ENCODE assay signal across 9 cellular contexts in the genomic region with DNA sequence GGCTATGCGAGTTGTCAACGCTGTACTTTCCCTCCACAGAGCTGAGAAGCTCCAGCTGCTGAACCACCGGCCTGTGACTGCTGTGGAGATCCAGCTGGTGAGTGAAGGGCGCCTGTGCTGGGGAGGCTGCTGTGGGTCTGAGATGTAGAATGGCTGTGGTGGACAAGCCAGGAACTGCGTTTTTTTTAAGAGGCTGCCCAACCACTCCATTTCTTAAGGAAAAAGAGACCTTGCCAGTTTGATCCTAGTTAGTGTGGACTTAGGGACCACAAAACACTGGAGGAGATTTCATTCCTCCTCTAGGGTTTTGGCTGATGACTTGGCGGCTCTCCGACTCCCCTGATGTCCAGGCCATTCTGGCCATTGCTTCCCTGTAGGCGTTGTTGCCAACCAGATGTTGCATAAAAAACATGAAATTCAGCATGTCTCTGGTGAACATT. TPM values are rescaled to one million over a fixed set of nuclear protein-coding genes. Genes with fewer than 3 reads are reported as not detected.
DNase-seq lines count a peak whose midpoint lies in the region; ATAC-seq and TF ChIP-seq lines count a peak whose summit lies in the region.
"Had no signal": no experiment of that assay in that cellular context is flagged by ENCODE, and none has a peak within 500 bp of the region (broad histone marks: within the 10 kb centered on the region; RNA-seq: fewer than 3 reads in every experiment).

No MANE protein-coding gene starts in this region.

- H3K27ac ChIP-seq in 22Rv1 = no peak overlapping the region; the same call in 1 of the 2 replicates
- H3K27ac ChIP-seq: epithelial cell of prostate had no signal

- no peaks in the 10 kb centered on the region for H3K27me3 Mint-ChIP-seq in nephron (ENCODE audit: low read depth)
- H3K27me3 Mint-ChIP-seq in activated naive CD8-positive, alpha-beta T cell treated with anti-CD3 and anti-CD28 coated beads, Interleukin-2, amount 50 U/mL, for 24 hours = no peaks in the 10 kb centered on the region

- peaks cover 73% of the 10 kb centered on the region for H3K4me1 Mint-ChIP-seq in nephron
- peaks cover 25% of the 10 kb centered on the region for H3K4me1 Mint-ChIP-seq in activated naive CD8-positive, alpha-beta T cell treated with anti-CD3 and anti-CD28 coated beads, Interleukin-2, amount 50 U/mL, for 24 hours

- DNase-seq in NCI-H82 treated with DMSO at 0.1 percent for 48 hours (lab: John Stamatoyannopoulos, UW; ENCODE audit: unreplicated experiment) = peak; percentile 2
- DNase-seq in fibroblast of villous mesenchyme (ENCODE audit: low read depth) = peak; percentile 90
- no peak for DNase-seq in NK-92 treated with Interleukin-12 subunit alpha and Interleukin-12 subunit beta, amount 100 ng/mL, for 24 hours (lab: John Stamatoyannopoulos, UW)
- no peak for DNase-seq in stimulated activated CD4-positive, alpha-beta T cell treated with anti-CD3 and anti-CD28 coated beads, Interleukin-4, amount 100 ng/mL, for 24 hours
- no peak for DNase-seq in activated naive CD8-positive, alpha-beta T cell treated with anti-CD3 and anti-CD28 coated beads, Interleukin-2, amount 50 U/mL, for 24 hours

- H3K4me3 Mint-ChIP-seq in nephron = peak overlapping the region in 2 of 3 experiments; percentile 49 to 61
- no peak overlapping the region for H3K4me3 Mint-ChIP-seq in activated naive CD8-positive, alpha-beta T cell treated with anti-CD3 and anti-CD28 coated beads, Interleukin-2, amount 50 U/mL, for 24 hours

- no peaks in the 10 kb centered on the region for H3K9me3 Mint-ChIP-seq in nephron
- no peaks in the 10 kb centered on the region for H3K9me3 Mint-ChIP-seq in activated naive CD8-positive, alpha-beta T cell treated with anti-CD3 and anti-CD28 coated beads, Interleukin-2, amount 50 U/mL, for 24 hours

- H3K27ac Mint-ChIP-seq in nephron = peak overlapping the region; percentile 81 to 98 (median 83)
- H3K27ac Mint-ChIP-seq in activated naive CD8-positive, alpha-beta T cell treated with anti-CD3 and anti-CD28 coated beads, Interleukin-2, amount 50 U/mL, for 24 hours = no peak overlapping the region

- no peak overlapping the region for H3K4me3 ChIP-seq in fibroblast of villous mesenchyme (ENCODE audit: low read depth, low read length)

- H3K36me3 Mint-ChIP-seq in nephron (ENCODE audit: low read depth) = peaks cover 62% of the 10 kb centered on the region
- H3K36me3 Mint-ChIP-seq in activated naive CD8-positive, alpha-beta T cell treated with anti-CD3 and anti-CD28 coated beads, Interleukin-2, amount 50 U/mL, for 24 hours (ENCODE audit: low read depth) = peaks cover 75% of the 10 kb centered on the region

- no peak for ATAC-seq in activated naive CD8-positive, alpha-beta T cell treated with anti-CD3 and anti-CD28 coated beads, Interleukin-2, amount 50 U/mL, for 24 hours
- no peak for ATAC-seq in HG03139 (IDR thresholded peaks at IDR 0.05; ENCODE audit: unreplicated experiment)

- TF ChIP-seq CTCF in 22Rv1 (IDR thresholded peaks at IDR 0.05) = 0 out of 2 replicates have a peak, but pooled peaks have one; percentile 4
- TF ChIP-seq CTCF in fibroblast of villous mesenchyme (IDR thresholded peaks at IDR 0.05; ENCODE audit: insufficient read depth, low read depth, low read length) = no peak
- TF ChIP-seq CTCF in nephron (IDR thresholded peaks at IDR 0.05; ENCODE audit: unreplicated experiment in 3 of 3) = no peak

RNA-seq across cellular contexts. Expression of a gene that starts 30.8 kb away (rescaled TPM):
- total RNA-seq in fibroblast of villous mesenchyme = 47.4 and 53.1 TPM in 2 replicates

RNA-seq across cellular contexts. Expression of a gene that starts 59.7 kb away (rescaled TPM):
- 131 TPM in 2 replicates for total RNA-seq in fibroblast of villous mesenchyme

Comparison
In these comparisons a context has a peak if more than half of its experiments do, and no peak if none do; other contexts are left out.
1. DNase-seq: peak in NCI-H82 treated with DMSO at 0.1 percent for 48 hours (single experiment) and fibroblast of villous mesenchyme (single experiment); none in NK-92 treated with Interleukin-12 subunit alpha and Interleukin-12 subunit beta, amount 100 ng/mL, for 24 hours (single experiment), stimulated activated CD4-positive, alpha-beta T cell treated with anti-CD3 and anti-CD28 coated beads, Interleukin-4, amount 100 ng/mL, for 24 hours (single experiment) and activated naive CD8-positive, alpha-beta T cell treated with anti-CD3 and anti-CD28 coated beads, Interleukin-2, amount 50 U/mL, for 24 hours (single experiment).